8 cellular contexts compared by ENCODE assay signal in the genomic region with DNA sequence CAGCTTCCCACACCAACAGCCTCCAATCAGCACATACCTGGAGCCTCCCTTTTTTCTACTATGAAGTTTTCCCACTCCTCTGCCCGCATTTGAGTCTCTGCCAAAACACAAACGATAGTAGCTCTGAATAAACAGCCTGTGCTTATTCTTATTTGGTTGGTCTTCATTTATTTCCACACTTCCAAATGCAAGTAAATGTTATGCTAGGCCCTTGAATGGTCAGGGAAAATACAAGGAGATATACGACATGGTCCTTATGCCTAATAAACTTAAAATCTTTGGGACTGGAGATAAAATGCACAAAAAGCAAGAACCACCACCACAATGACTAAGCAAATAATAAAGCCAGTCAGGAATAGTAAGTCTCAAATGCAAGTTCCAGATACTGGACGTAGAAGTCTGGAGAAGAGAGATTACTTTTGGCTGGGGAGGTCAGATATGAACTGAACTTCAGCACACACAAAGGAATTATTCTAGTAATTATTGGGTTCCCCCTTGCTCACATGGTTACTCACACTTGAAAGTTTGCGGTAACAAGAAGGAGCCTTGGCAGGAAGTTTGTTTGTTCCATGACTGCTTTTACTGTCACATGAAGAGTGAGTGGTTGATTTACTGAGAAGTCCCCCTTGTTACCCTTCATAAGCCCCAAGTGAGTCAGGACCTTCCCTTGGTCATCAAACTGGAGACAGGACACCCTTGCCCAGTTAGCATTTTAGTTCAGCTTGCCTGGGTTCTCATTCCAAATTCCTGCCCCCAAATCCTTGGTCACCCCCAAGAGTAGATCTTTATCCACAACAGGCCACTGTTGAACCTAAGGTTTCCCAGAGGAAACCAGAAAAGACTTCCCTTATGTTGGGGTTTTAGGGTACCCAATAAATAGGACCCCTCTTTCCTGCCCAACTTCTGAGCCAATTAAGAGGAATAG.
A peak's percentile ranks its signal among the peaks of the same experiment; 100 is the strongest.
DNase-seq lines count a peak whose midpoint lies in the region; ATAC-seq and TF ChIP-seq lines count a peak whose summit lies in the region.

No MANE protein-coding gene starts in this region.

- peaks cover 93% of the 10 kb centered on the region for H3K4me1 Mint-ChIP-seq in stimulated activated memory B cell treated with anti-CD40 and anti-IgM and Interleukin-4, amounts not matched to agents 10 μg/mL and 1 μg/mL and 100 μg/mL, for 72 hours

- CTCF ChIA-PET in PC-9 (lab: Charles Lee), result no interaction called here

- H4K20me1 ChIP-seq in PC-9 (ENCODE audit: insufficient read depth), result no peaks in the 10 kb centered on the region

- H3K36me3 Mint-ChIP-seq in stimulated activated memory B cell treated with anti-CD40 and anti-IgM and Interleukin-4, amounts not matched to agents 10 μg/mL and 1 μg/mL and 100 μg/mL, for 72 hours, result no peaks in the 10 kb centered on the region

- peak; percentile 11 for DNase-seq in activated gamma-delta T cell treated with Interleukin-2 at 50 U/mL for 16 hours
- no peak for DNase-seq in activated gamma-delta T cell (lab: John Stamatoyannopoulos, UW)
- peak in 1 of 2 experiments; percentile 37 for DNase-seq in PC-9
- DNase-seq in coronary artery (ENCODE audit: low spot score), result peak; percentile 41
- no peak for DNase-seq in HT-29 (ENCODE audit: low spot score)
- DNase-seq in HPDE6-E6E7 (ENCODE audit: extremely low spot score), result no peak

- no peaks in the 10 kb centered on the region for H3K36me3 ChIP-seq in PC-9 (ENCODE audit: low read depth)

- intact Hi-C loops in PC-9 (cut with micrococcal nuclease; ENCODE audit: unreplicated experiment), result loop anchor here (5.0 kb wide), 1 partner anchor 522 kb away; no protein-coding TSS in a partner anchor

- POLR2A ChIA-PET in PC-9 (lab: Charles Lee; ENCODE audit: unreplicated experiment), result interaction anchor here (0.6 kb wide), 2 partner anchors 328 to 464 kb away, joined by 3 read pairs; no protein-coding TSS in a partner anchor

- no peaks in the 10 kb centered on the region for H3K9me2 ChIP-seq in PC-9 (ENCODE audit: insufficient read depth)

- H3K4me1 ChIP-seq in PC-9 (replicated peaks; ENCODE audit: insufficient read depth), result peaks cover 53% of the 10 kb centered on the region

- peak overlapping the region; percentile 49; the same call in 1 of the 2 replicates for H2AFZ ChIP-seq in PC-9

- H3F3A ChIP-seq in PC-9 (ENCODE audit: insufficient read depth, low read depth), result peaks cover 45% of the 10 kb centered on the region

- H3K9me3 Mint-ChIP-seq in stimulated activated memory B cell treated with anti-CD40 and anti-IgM and Interleukin-4, amounts not matched to agents 10 μg/mL and 1 μg/mL and 100 μg/mL, for 72 hours, result no peaks in the 10 kb centered on the region

- TF ChIP-seq CTCF in PC-9 (conservative IDR thresholded peaks at IDR 0.05) (no peak), coronary artery (IDR thresholded peaks at IDR 0.05) (no peak)

- H3K4me3 ChIP-seq in PC-9, result no peak overlapping the region; the same call in 1 of the 2 replicates
- no peak overlapping the region for H3K4me3 ChIP-seq in coronary artery

- peak overlapping the region; percentile 42 for H3K4me3 Mint-ChIP-seq in stimulated activated memory B cell treated with anti-CD40 and anti-IgM and Interleukin-4, amounts not matched to agents 10 μg/mL and 1 μg/mL and 100 μg/mL, for 72 hours

- H3K27me3 Mint-ChIP-seq in stimulated activated memory B cell treated with anti-CD40 and anti-IgM and Interleukin-4, amounts not matched to agents 10 μg/mL and 1 μg/mL and 100 μg/mL, for 72 hours, result no peaks in the 10 kb centered on the region

- H3K9me3 ChIP-seq in PC-9 (ENCODE audit: insufficient read depth, low read depth), result peaks cover 2% of the 10 kb centered on the region; the same call in 1 of the 2 replicates

- H3K4me2 ChIP-seq in PC-9, result peak overlapping the region; percentile 69

- H3K27ac ChIP-seq in PC-9 (peak overlapping the region; percentile 99), coronary artery (peak overlapping the region; percentile 7 to 28)

- H3K27ac Mint-ChIP-seq in stimulated activated memory B cell treated with anti-CD40 and anti-IgM and Interleukin-4, amounts not matched to agents 10 μg/mL and 1 μg/mL and 100 μg/mL, for 72 hours, result peak overlapping the region; percentile 95

- peak; percentile 90 for ATAC-seq in HG02840 (IDR thresholded peaks at IDR 0.05; ENCODE audit: low FRiP score, unreplicated experiment)
- ATAC-seq in stimulated activated memory B cell treated with anti-CD40 and anti-IgM and Interleukin-4, amounts not matched to agents 10 μg/mL and 1 μg/mL and 100 μg/mL, for 72 hours, result peak; percentile 88

- BruUV-seq in PC-9 (replicated peaks; lab: Mats Ljungman, UMichigan), result no TSS peak

- no peaks in the 10 kb centered on the region for H3K79me2 ChIP-seq in PC-9 (ENCODE audit: low read depth)

- no peaks in the 10 kb centered on the region for H3K27me3 ChIP-seq in PC-9 (ENCODE audit: insufficient read depth, low read depth)

Comparison
In these comparisons a context has a peak if more than half of its experiments do, and no peak if none do; other contexts are left out.
1. DNase-seq: peak in activated gamma-delta T cell treated with Interleukin-2 at 50 U/mL for 16 hours (single experiment) and coronary artery (single experiment); none in activated gamma-delta T cell (single experiment), HT-29 (single experiment) and HPDE6-E6E7 (single experiment).